ENCODE assay signal across 2 cellular contexts in the genomic region with DNA sequence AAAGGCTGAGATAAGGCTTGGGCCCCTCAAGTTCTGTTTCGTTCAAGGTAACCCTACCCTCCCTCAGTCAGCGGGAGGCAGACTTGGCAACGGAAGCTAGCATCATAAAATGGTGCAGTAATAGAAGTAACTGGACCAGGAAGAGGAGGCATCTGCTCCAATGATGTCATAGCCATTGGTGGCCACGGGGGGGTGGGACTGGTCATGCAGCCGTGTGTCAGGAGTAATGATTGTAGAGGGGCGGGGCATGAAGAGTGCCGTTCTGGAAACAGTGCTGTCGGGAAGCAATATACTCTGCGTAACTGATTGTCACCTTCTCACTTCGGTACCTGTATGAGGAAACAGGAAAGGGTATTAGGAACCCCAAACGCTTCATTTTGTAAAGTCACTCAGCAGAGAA.
A peak's percentile ranks its signal among the peaks of the same experiment; 100 is the strongest.
TF ChIP-seq lines count a peak whose summit lies in the region.

No MANE protein-coding gene starts in this region.

TF ChIP-seq in HEK293, 187 proteins besides CTCF, POLR2A, EP300 and RAD21 (continued from another document and continues in another):
- TF ChIP-seq ZNF280D (tag by site-specific recombination; IDR thresholded peaks at IDR 0.05) (no peak), ZNF639 (tag by site-specific recombination; IDR thresholded peaks at IDR 0.05) (no peak), ZNF132 (tag by site-specific recombination; IDR thresholded peaks at IDR 0.05; ENCODE audit: borderline replicate concordance) (no peak), KLF8 (tag by site-specific recombination; IDR thresholded peaks at IDR 0.05) (0 out of 2 replicates have a peak, but pooled peaks have one; percentile 30), KLF17 (tag by site-specific recombination; IDR thresholded peaks at IDR 0.05) (0 out of 2 replicates have a peak, but pooled peaks have one; percentile 31), ZBTB10 (tag by site-specific recombination; IDR thresholded peaks at IDR 0.05) (no peak), BCL11B (tag by site-specific recombination; IDR thresholded peaks at IDR 0.05; ENCODE audit: low read depth) (no peak), ZNF621 (tag by site-specific recombination; IDR thresholded peaks at IDR 0.05) (no peak), ZFP37 (tag by site-specific recombination; IDR thresholded peaks at IDR 0.05) (no peak), ZFP69B (tag by site-specific recombination; IDR thresholded peaks at IDR 0.05) (no peak), ZNF48 (tag by site-specific recombination; IDR thresholded peaks at IDR 0.05) (no peak), FEZF1 (tag by site-specific recombination; IDR thresholded peaks at IDR 0.05) (no peak), ZEB2 (tag by site-specific recombination; IDR thresholded peaks at IDR 0.05) (no peak), ZNF354C (tag by site-specific recombination; IDR thresholded peaks at IDR 0.05; ENCODE audit: borderline replicate concordance, low read depth) (no peak)
- TF ChIP-seq, protein P1, sequence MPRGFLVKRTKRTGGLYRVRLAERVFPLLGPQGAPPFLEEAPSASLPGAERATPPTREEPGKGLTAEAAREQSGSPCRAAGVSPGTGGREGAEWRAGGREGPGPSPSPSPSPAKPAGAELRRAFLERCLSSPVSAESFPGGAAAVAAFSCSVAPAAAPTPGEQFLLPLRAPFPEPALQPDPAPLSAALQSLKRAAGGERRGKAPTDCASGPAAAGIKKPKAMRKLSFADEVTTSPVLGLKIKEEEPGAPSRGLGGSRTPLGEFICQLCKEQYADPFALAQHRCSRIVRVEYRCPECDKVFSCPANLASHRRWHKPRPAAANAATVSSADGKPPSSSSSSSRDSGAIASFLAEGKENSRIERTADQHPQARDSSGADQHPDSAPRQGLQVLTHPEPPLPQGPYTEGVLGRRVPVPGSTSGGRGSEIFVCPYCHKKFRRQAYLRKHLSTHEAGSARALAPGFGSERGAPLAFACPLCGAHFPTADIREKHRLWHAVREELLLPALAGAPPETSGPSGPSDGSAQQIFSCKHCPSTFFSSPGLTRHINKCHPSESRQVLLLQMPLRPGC (tag by site-specific recombination; IDR thresholded peaks at IDR 0.05), result no peak

TF ChIP-seq in K562, 482 proteins besides CTCF, POLR2A, EP300 and RAD21 (continued from another document):
- TF ChIP-seq SIRT6 (IDR thresholded peaks at IDR 0.05; ENCODE audit: low read depth, low read length) (no peak), HINFP (tag; conservative IDR thresholded peaks at IDR 0.05; ENCODE audit: low read depth) (no peak), CREM (IDR thresholded peaks at IDR 0.05; ENCODE audit: low read depth) (peak; percentile 85), ATF3 (IDR thresholded peaks at IDR 0.05) (peak; percentile 81), ATF3 (CRISPR knock-in tag; conservative IDR thresholded peaks at IDR 0.05) (no peak), YY1 (IDR thresholded peaks at IDR 0.05; ENCODE audit: borderline replicate concordance in 1 of 3, control insufficient read depth in 1 of 3, extremely low read depth in 1 of 3, insufficient read depth in 3 of 3, insufficient read length in 1 of 3, insufficient replicate concordance in 2 of 3, low read depth in 1 of 3, low read length in 2 of 3) (peak in 1 of 3 experiments; percentile 6), MYC (IDR thresholded peaks at IDR 0.05; ENCODE audit: low read depth, low read length) (peak; percentile 42; the same call in 1 of the 2 replicates), MYC (CRISPR knock-in tag; IDR thresholded peaks at IDR 0.05; ENCODE audit: borderline replicate concordance, low read depth) (no peak), ZBTB11 (CRISPR knock-in tag; IDR thresholded peaks at IDR 0.05) (no peak), ATF1 (CRISPR knock-in tag; IDR thresholded peaks at IDR 0.05) (no peak), ATF1 (tag; IDR thresholded peaks at IDR 0.05) (peak; percentile 69), SIN3A (IDR thresholded peaks at IDR 0.05; ENCODE audit: borderline replicate concordance in 2 of 2, control insufficient read depth in 1 of 2, low read depth in 2 of 2, low read length in 2 of 2) (peak in 1 of 2 experiments; percentile 35; a peak in 1 of 4 replicates)
- TF ChIP-seq, protein P2, sequence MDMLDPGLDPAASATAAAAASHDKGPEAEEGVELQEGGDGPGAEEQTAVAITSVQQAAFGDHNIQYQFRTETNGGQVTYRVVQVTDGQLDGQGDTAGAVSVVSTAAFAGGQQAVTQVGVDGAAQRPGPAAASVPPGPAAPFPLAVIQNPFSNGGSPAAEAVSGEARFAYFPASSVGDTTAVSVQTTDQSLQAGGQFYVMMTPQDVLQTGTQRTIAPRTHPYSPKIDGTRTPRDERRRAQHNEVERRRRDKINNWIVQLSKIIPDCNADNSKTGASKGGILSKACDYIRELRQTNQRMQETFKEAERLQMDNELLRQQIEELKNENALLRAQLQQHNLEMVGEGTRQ (CRISPR knock-in tag; IDR thresholded peaks at IDR 0.05), result no peak
TF ChIP-seq in K562: peak in this region for 19.
